ENCODE assay signal across 22 cellular contexts in the genomic region with DNA sequence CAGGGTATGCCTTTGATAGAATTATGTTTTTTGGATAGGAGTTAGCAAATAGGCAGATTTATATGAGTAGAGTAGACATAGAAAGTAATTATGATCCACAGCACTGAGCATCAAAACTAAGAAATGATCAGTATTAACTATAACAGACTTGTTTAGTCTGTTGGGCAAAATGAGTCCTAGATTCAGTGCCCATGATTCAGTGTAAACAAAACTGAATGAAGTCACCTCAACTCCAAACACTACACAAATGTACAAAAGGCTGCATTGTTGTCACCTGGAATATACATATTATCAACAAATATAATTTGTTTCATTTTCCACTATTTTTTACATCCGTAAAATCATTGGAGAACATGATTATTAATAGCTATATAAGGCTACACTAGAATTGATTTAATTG. TPM values are rescaled to one million over a fixed set of nuclear protein-coding genes. Genes with fewer than 3 reads are reported as not detected.
DNase-seq lines count a peak whose midpoint lies in the region; ATAC-seq and TF ChIP-seq lines count a peak whose summit lies in the region.
"Had no signal": no experiment of that assay in that cellular context is flagged by ENCODE, and none has a peak within 500 bp of the region (broad histone marks: within the 10 kb centered on the region; RNA-seq: fewer than 3 reads in every experiment).

No MANE protein-coding gene starts in this region.

- H3K36me3 ChIP-seq in mammary epithelial cell (ENCODE audit: insufficient read depth, low read length) = peaks cover 2% of the 10 kb centered on the region
- peaks cover 6% of the 10 kb centered on the region for H3K36me3 ChIP-seq in IMR-90 (ENCODE audit: control insufficient read depth, insufficient read depth, low read length)
- peaks cover 0 to 14% (median 6%) of the 10 kb centered on the region in 4 donors for H3K36me3 ChIP-seq in upper lobe of left lung
- H3K36me3 ChIP-seq: SJSA1 had no signal

- CTCF ChIA-PET in MCF 10A (lab: Yijun Ruan, JAX) = interaction anchor here (0.7 to 1.3 kb wide), 3 partner anchors 11 to 151 kb away, joined by 3 to 6 read pairs (median 3); no protein-coding TSS in a partner anchor
- CTCF ChIA-PET in mammary epithelial cell (lab: Charles Lee; ENCODE audit: low non-redundant PET) = no interaction called here
- CTCF ChIA-PET in IMR-90 (lab: Yijun Ruan, JAX) = interaction anchor here (0.5 to 0.6 kb wide), 3 partner anchors 11 to 140 kb away, joined by 4 to 7 read pairs (median 5); no protein-coding TSS in a partner anchor

- H2AK5ac ChIP-seq in IMR-90 (ENCODE audit: low read depth, low read length) = no peak overlapping the region

- H3K9ac ChIP-seq in mammary epithelial cell (ENCODE audit: insufficient read depth, low read length) = no peak overlapping the region
- H3K9ac ChIP-seq in IMR-90 (ENCODE audit: low read depth, low read length) = no peak overlapping the region

- TF ChIP-seq CTCF in MCF 10A (IDR thresholded peaks at IDR 0.05; ENCODE audit: unreplicated experiment) (no peak), mammary epithelial cell (conservative IDR thresholded peaks at IDR 0.05 in 1 of 2, IDR thresholded peaks at IDR 0.05 in 1 of 2; ENCODE audit: extremely low read depth in 1 of 2, insufficient read depth in 1 of 2, low read depth in 1 of 2, low read length in 2 of 2) (no peak), IMR-90 (conservative IDR thresholded peaks at IDR 0.05; ENCODE audit: low read depth, low read length) (no peak), upper lobe of left lung (IDR thresholded peaks at IDR 0.05) (no peak)

- H3K4me2 ChIP-seq in mammary epithelial cell (ENCODE audit: insufficient read depth, low read depth, low read length) (no peak overlapping the region), IMR-90 (ENCODE audit: low read depth, low read length) (no peak overlapping the region)

- intact Hi-C loops in MCF 10A (cut with micrococcal nuclease) = no loop called here
- intact Hi-C loops in mammary epithelial cell (cut with micrococcal nuclease) = no loop called here
- intact Hi-C loops in IMR-90 (cut with micrococcal nuclease) = no loop called here

- H2AK9ac ChIP-seq in IMR-90 (replicated peaks; ENCODE audit: low read depth, low read length, poor library complexity) = no peak overlapping the region

- WGBS in mammary epithelial cell (ENCODE audit: low coverage, missing lambda C conversion rate) = 100% methylated on average over 1 of the region's 1 CpG
- no CpG with 5 or more reads among the region's 1 CpG for WGBS in IMR-90 (ENCODE audit: extremely low coverage in 2 of 2, insufficient read length in 1 of 2), 2 experiments
- WGBS in upper lobe of left lung, 2 donors = 100% methylated on average over 1 of the region's 1 CpG

- ATAC-seq in IMR-90 (ENCODE audit: low read depth) = peak; percentile 40; the same call in 1 of the 2 replicates
- no peak for ATAC-seq in effector memory CD8-positive, alpha-beta T cell (replicated peaks)
- ATAC-seq in upper lobe of left lung (ENCODE audit: low FRiP score in 2 of 2) = no peak
- ATAC-seq in GM18907 (IDR thresholded peaks at IDR 0.05; ENCODE audit: unreplicated experiment) = no peak
- ATAC-seq: HCT116 had no signal

- DNase-seq in MCF 10A (ENCODE audit: unreplicated experiment) = no peak
- DNase-seq in mammary epithelial cell = no peak
- DNase-seq in IMR-90 = no peak
- no peak for DNase-seq in effector memory CD8-positive, alpha-beta T cell
- DNase-seq in upper lobe of left lung = no peak
- no peak for DNase-seq in NCI-H1436 treated with DMSO at 0.1 percent for 48 hours (lab: John Stamatoyannopoulos, UW)
- DNase-seq: 8988T; Karpas-422; NCI-H1092 treated with DMSO at 0.1 percent for 48 hours; NCI-H146; NCI-H1930; NCI-H2107; NCI-H446; NCI-H524 treated with DMSO at 0.1 percent for 48 hours; NCI-H82; NK-92 treated with Interleukin-12 subunit alpha and Interleukin-12 subunit beta, amount 100 ng/mL, for 24 hours; Right ventricle myocardium superior; RPMI8226 had no signal

- H4K20me1 ChIP-seq in mammary epithelial cell (ENCODE audit: insufficient read depth, low read length) = no peaks in the 10 kb centered on the region
- H4K20me1 ChIP-seq in IMR-90 (ENCODE audit: insufficient read depth, low read length) = no peaks in the 10 kb centered on the region

- H3K79me2 ChIP-seq in mammary epithelial cell (ENCODE audit: insufficient read depth, low read length) = peaks cover 13% of the 10 kb centered on the region

- no peak overlapping the region for H2BK5ac ChIP-seq in IMR-90 (ENCODE audit: low read depth, low read length, poor library complexity, severe bottlenecking)

- TF ChIP-seq EP300 in upper lobe of left lung (IDR thresholded peaks at IDR 0.05) = no peak

- H3K4me1 ChIP-seq in mammary epithelial cell (ENCODE audit: insufficient read depth, low read length) (no peaks in the 10 kb centered on the region), IMR-90 (ENCODE audit: control insufficient read depth, insufficient read depth, low read length) (no peaks in the 10 kb centered on the region), upper lobe of left lung (peaks cover 0 to 2% (median under 1%) of the 10 kb centered on the region in 4 donors)
- H3K4me1 ChIP-seq: SJSA1 had no signal

- H3K27ac ChIP-seq in mammary epithelial cell (ENCODE audit: insufficient read depth, low read depth, low read length) (no peak overlapping the region), IMR-90 (ENCODE audit: insufficient read depth, low read length) (no peak overlapping the region), upper lobe of left lung (no peak overlapping the region)
- H3K27ac ChIP-seq: HL-60, SJSA1 had no signal

- H3K27me3 Mint-ChIP-seq in MCF 10A (ENCODE audit: insufficient read depth, unreplicated experiment) = no peaks in the 10 kb centered on the region
- H3K27me3 Mint-ChIP-seq in effector memory CD8-positive, alpha-beta T cell = no peaks in the 10 kb centered on the region

- dilution Hi-C loops in mammary epithelial cell (cut with HindIII; ENCODE audit: low sequenced_read_pairs) (no loop called here), IMR-90 (cut with HindIII; ENCODE audit: low sequenced_read_pairs, unreplicated experiment) (no loop called here)

- H4K8ac ChIP-seq in IMR-90 (ENCODE audit: low read depth in 2 of 2, low read length in 2 of 2) = no peak overlapping the region

- H3K18ac ChIP-seq in IMR-90 (ENCODE audit: low read depth, low read length) = no peak overlapping the region

- H3K4me3 Mint-ChIP-seq in MCF 10A (ENCODE audit: unreplicated experiment) = no peak overlapping the region
- H3K4me3 Mint-ChIP-seq in effector memory CD8-positive, alpha-beta T cell = no peak overlapping the region

- H3K4ac ChIP-seq in IMR-90 (ENCODE audit: low read depth, low read length) = no peak overlapping the region

- no peak overlapping the region for H2BK15ac ChIP-seq in IMR-90 (ENCODE audit: low read depth, low read length)

- no peak overlapping the region for H3K23ac ChIP-seq in IMR-90 (ENCODE audit: low read depth, low read length)

- no peak for TF ChIP-seq RAD21 in IMR-90 (IDR thresholded peaks at IDR 0.05; ENCODE audit: low read length)

- POLR2A ChIA-PET in MCF 10A (lab: Yijun Ruan, JAX) (no interaction called here), IMR-90 (lab: Charles Lee; ENCODE audit: unreplicated experiment) (interaction anchor here (0.6 kb wide), 1 partner anchor 1399 kb away, joined by 5 read pairs; no protein-coding TSS in a partner anchor)

- no peaks in the 10 kb centered on the region; the same call in 1 of the 2 replicates for H3K9me1 ChIP-seq in IMR-90 (ENCODE audit: insufficient read depth, low read length)

- H2AFZ ChIP-seq in mammary epithelial cell (ENCODE audit: low read depth, low read length) (no peak overlapping the region), IMR-90 (replicated peaks; ENCODE audit: low read length, poor library complexity) (no peak overlapping the region)

- no peaks in the 10 kb centered on the region for H3K4me1 Mint-ChIP-seq in MCF 10A (ENCODE audit: insufficient read depth, unreplicated experiment)
- peaks cover 0 to 11% of the 10 kb centered on the region in 2 donors for H3K4me1 Mint-ChIP-seq in effector memory CD8-positive, alpha-beta T cell (ENCODE audit: low read depth in 2 of 2)

- in situ Hi-C loops in mammary epithelial cell (cut with MboI; ENCODE audit: low sequenced_read_pairs in 2 of 2) (no loop called here), IMR-90 (cut with MboI; ENCODE audit: low sequenced_read_pairs) (no loop called here)

- TF ChIP-seq POLR2A in IMR-90 (IDR thresholded peaks at IDR 0.05; ENCODE audit: low read depth, low read length) (no peak), upper lobe of left lung (IDR thresholded peaks at IDR 0.05) (no peak)

- peaks cover 17% of the 10 kb centered on the region for H3K36me3 Mint-ChIP-seq in MCF 10A (ENCODE audit: insufficient read depth, unreplicated experiment)
- H3K36me3 Mint-ChIP-seq in effector memory CD8-positive, alpha-beta T cell (ENCODE audit: insufficient read depth) = peaks cover 9% of the 10 kb centered on the region

- H2BK120ac ChIP-seq in IMR-90 (ENCODE audit: low read depth, low read length) = no peak overlapping the region

- H3K27me3 ChIP-seq in mammary epithelial cell (ENCODE audit: insufficient read depth, low read length) (no peaks in the 10 kb centered on the region), IMR-90 (ENCODE audit: control insufficient read depth, insufficient read depth, low read length) (no peaks in the 10 kb centered on the region), upper lobe of left lung (no peaks in the 10 kb centered on the region)
- H3K27me3 ChIP-seq: SJSA1 had no signal

- no peak overlapping the region for H2BK20ac ChIP-seq in IMR-90 (ENCODE audit: low read depth, low read length)

- no peak overlapping the region for H4K91ac ChIP-seq in IMR-90 (ENCODE audit: insufficient read depth, low read depth, low read length)

- peaks cover 3 to 33% of the 10 kb centered on the region in 2 experiments; a peak in 3 of 4 replicates for H3K79me1 ChIP-seq in IMR-90 (ENCODE audit: low read depth in 1 of 2, low read length in 2 of 2)

- H4K5ac ChIP-seq in IMR-90 (ENCODE audit: low read depth, low read length) = no peak overlapping the region

- no peak overlapping the region for H3K56ac ChIP-seq in IMR-90 (ENCODE audit: extremely low read depth, insufficient read depth, low read length)

- no TSS peak for BruUV-seq in MCF 10A (replicated peaks; lab: Mats Ljungman, UMichigan)
- BruUV-seq in mammary epithelial cell (replicated peaks; lab: Mats Ljungman, UMichigan) = no TSS peak
- no TSS peak for BruUV-seq in IMR-90 (replicated peaks; lab: Mats Ljungman, UMichigan)

- H3K9me3 Mint-ChIP-seq in MCF 10A (ENCODE audit: unreplicated experiment) = no peaks in the 10 kb centered on the region
- no peaks in the 10 kb centered on the region for H3K9me3 Mint-ChIP-seq in effector memory CD8-positive, alpha-beta T cell

- H3K9me3 ChIP-seq in mammary epithelial cell (replicated peaks; ENCODE audit: insufficient read depth, low read length) (no peaks in the 10 kb centered on the region), IMR-90 (ENCODE audit: control insufficient read depth, insufficient read depth, low read length) (no peaks in the 10 kb centered on the region), upper lobe of left lung (no peaks in the 10 kb centered on the region)
- H3K9me3 ChIP-seq: SJSA1 had no signal

- H3K14ac ChIP-seq in IMR-90 (replicated peaks; ENCODE audit: low read depth, low read length) = no peak overlapping the region

- peak overlapping the region; percentile 66 for H3K27ac Mint-ChIP-seq in MCF 10A (ENCODE audit: low read depth, unreplicated experiment)
- H3K27ac Mint-ChIP-seq in effector memory CD8-positive, alpha-beta T cell = peak overlapping the region; percentile 28 to 72

- no peak overlapping the region for H3K4me3 ChIP-seq in mammary epithelial cell (replicated peaks in 1 of 3; ENCODE audit: insufficient read depth in 1 of 3, low read depth in 2 of 3, low read length in 3 of 3)
- no peak overlapping the region for H3K4me3 ChIP-seq in IMR-90 (ENCODE audit: insufficient read depth, low read depth, low read length)
- H3K4me3 ChIP-seq in upper lobe of left lung = no peak overlapping the region
- H3K4me3 ChIP-seq: SJSA1 had no signal

RNA-seq across cellular contexts. Expression of a gene that starts 6.7 kb away (rescaled TPM):
- 22.8 and 24.8 TPM in 2 replicates for total RNA-seq in MCF 10A (2022)
- total RNA-seq in mammary epithelial cell = 10 to 100 TPM; 25.0 to 30.0 TPM
- polyA plus RNA-seq in mammary epithelial cell = 13.0 TPM
- polyA minus RNA-seq in mammary epithelial cell = 16.7 TPM
- 29.2 and 35.3 TPM in 2 replicates for total RNA-seq in IMR-90 (2012; rRNA removed)
- polyA plus RNA-seq in IMR-90 (2012; rRNA removed) = 10.1 and 13.8 TPM in 2 replicates
- 2.5 and 3.5 TPM in 2 replicates for polyA plus RNA-seq in IMR-90 (2012; cell fraction: cytosol; rRNA removed)
- 1.1 and 8.6 TPM in 2 replicates for polyA plus RNA-seq in IMR-90 (2012; cell fraction: nucleus; rRNA removed; ENCODE audit: low replicate concordance)
- total RNA-seq in upper lobe of left lung = 10 to 100 TPM; 10.3 to 26.0 (median 19.1) TPM

RNA-seq across cellular contexts. Expression of a gene that starts 17.8 kb away (rescaled TPM):
- total RNA-seq in MCF 10A (2022) (2.4 and 4.0 TPM in 2 replicates), mammary epithelial cell (1 to 10 TPM in 1 of 2 donors, under 1 TPM in 1; 0.50 to 1.8 TPM), IMR-90 (2012; rRNA removed) (1.1 TPM in 1 of 2 replicates, not detected in the other), upper lobe of left lung (1 to 10 TPM in 3 of 6 donors, under 1 TPM in 1, not detected in 2; 0.76 to 6.0 (median 1.8) TPM)
- polyA plus RNA-seq in mammary epithelial cell (0.42 TPM), IMR-90 (2012; rRNA removed) (0.38 and 0.69 TPM in 2 replicates)
- not detected for polyA minus RNA-seq in mammary epithelial cell
- 0.60 TPM in 1 of 2 replicates, not detected in the other for polyA plus RNA-seq in IMR-90 (2012; cell fraction: cytosol; rRNA removed)
- polyA plus RNA-seq in IMR-90 (2012; cell fraction: nucleus; rRNA removed; ENCODE audit: low replicate concordance) = 0.88 TPM in 1 of 2 replicates, not detected in the other

RNA-seq across cellular contexts. Expression of a gene that starts 52.3 kb away (rescaled TPM):
- total RNA-seq in MCF 10A (2022) = 26.8 and 30.2 TPM in 2 replicates
- 10 to 100 TPM; 18.0 to 20.7 TPM for total RNA-seq in mammary epithelial cell
- 14.0 TPM for polyA plus RNA-seq in mammary epithelial cell
- 24.9 TPM for polyA minus RNA-seq in mammary epithelial cell
- 35.8 and 36.6 TPM in 2 replicates for total RNA-seq in IMR-90 (2012; rRNA removed)
- polyA plus RNA-seq in IMR-90 (2012; rRNA removed) = 10.3 and 12.4 TPM in 2 replicates
- 3.0 and 7.2 TPM in 2 replicates for polyA plus RNA-seq in IMR-90 (2012; cell fraction: cytosol; rRNA removed)
- polyA plus RNA-seq in IMR-90 (2012; cell fraction: nucleus; rRNA removed; ENCODE audit: low replicate concordance) = 5.4 and 7.4 TPM in 2 replicates
- 10 to 100 TPM in 5 of 6 donors, 1 to 10 TPM in 1; 10.0 to 25.5 (median 18.6) TPM for total RNA-seq in upper lobe of left lung

RNA-seq across cellular contexts. Expression of a gene that starts 55.1 kb away (rescaled TPM):
- total RNA-seq in MCF 10A (2022) (70.8 and 78.4 TPM in 2 replicates), mammary epithelial cell (10 to 100 TPM; 54.1 to 72.3 TPM), IMR-90 (2012; rRNA removed) (67.4 and 76.4 TPM in 2 replicates), upper lobe of left lung (10 to 100 TPM; 40.9 to 77.2 (median 56.8) TPM)
- polyA plus RNA-seq in mammary epithelial cell (105 TPM), IMR-90 (2012; rRNA removed) (108 and 113 TPM in 2 replicates)
- polyA minus RNA-seq in mammary epithelial cell = 65.9 TPM
- 120 and 131 TPM in 2 replicates for polyA plus RNA-seq in IMR-90 (2012; cell fraction: cytosol; rRNA removed)
- 40.3 and 67.1 TPM in 2 replicates for polyA plus RNA-seq in IMR-90 (2012; cell fraction: nucleus; rRNA removed; ENCODE audit: low replicate concordance)
